In genomic region chr10:80909254-80909653, GRCh38 we compare ENCODE assay signal across 24 cellular contexts.
"Had no signal": no experiment of that assay in that cellular context is flagged by ENCODE, and none has a peak within 500 bp of the region (broad histone marks: within the 10 kb centered on the region; RNA-seq: fewer than 3 reads in every experiment).

No MANE protein-coding gene starts in this region.

- H3K36me3 Mint-ChIP-seq: activated naive CD8-positive, alpha-beta T cell; naive thymus-derived CD8-positive, alpha-beta T cell; stimulated activated memory B cell treated with anti-CD40 and anti-IgM and Interleukin-4, amounts not matched to agents 10 μg/mL and 1 μg/mL and 100 μg/mL, for 72 hours had no signal

- H3K4me1 ChIP-seq: thyroid gland, upper lobe of right lung had no signal

- H3K27ac Mint-ChIP-seq: activated CD4-positive, alpha-beta memory T cell treated with anti-CD3 and anti-CD28 coated beads, Interleukin-2, amount 10 ng/mL, durations not matched to agents 7 days and 5 days; activated CD4-positive, alpha-beta T cell treated with anti-CD3 and anti-CD28 coated beads, Interleukin-2, amount 10 ng/mL, durations not matched to agents 7 days and 5 days; activated naive CD8-positive, alpha-beta T cell; activated T-helper 17 cell treated with anti-CD3 and anti-CD28 coated beads, Interleukin-2, amount 50 U/mL, for 72 hours; naive thymus-derived CD8-positive, alpha-beta T cell; stimulated activated memory B cell treated with anti-CD40 and anti-IgM and Interleukin-4, amounts not matched to agents 10 μg/mL and 1 μg/mL and 100 μg/mL, for 72 hours; T-helper 17 cell had no signal

- H3K4me3 Mint-ChIP-seq: activated CD4-positive, alpha-beta memory T cell treated with anti-CD3 and anti-CD28 coated beads, Interleukin-2, amount 10 ng/mL, durations not matched to agents 7 days and 5 days; activated CD4-positive, alpha-beta T cell treated with anti-CD3 and anti-CD28 coated beads, Interleukin-2, amount 10 ng/mL, durations not matched to agents 7 days and 5 days; activated naive CD8-positive, alpha-beta T cell; activated T-cell treated with anti-CD3 and anti-CD28 coated beads, Interleukin-2, amount 50 U/mL, for 4 hours; activated T-helper 17 cell treated with anti-CD3 and anti-CD28 coated beads, Interleukin-2, amount 50 U/mL, for 72 hours; naive thymus-derived CD8-positive, alpha-beta T cell; stimulated activated memory B cell treated with anti-CD40 and anti-IgM and Interleukin-4, amounts not matched to agents 10 μg/mL and 1 μg/mL and 100 μg/mL, for 72 hours; stimulated activated naive CD8-positive, alpha-beta T cell treated with anti-CD3 and anti-CD28 coated beads, Interleukin-15, amount 100 ng/mL, for 72 hours; T-helper 17 cell had no signal

- H3K4me3 ChIP-seq: dorsolateral prefrontal cortex, smooth muscle cell, thyroid gland, upper lobe of right lung had no signal

- ATAC-seq: activated T-cell treated with anti-CD3 and anti-CD28 coated beads, Interleukin-2, amount 50 U/mL, for 4 hours; activated T-helper 17 cell treated with anti-CD3 and anti-CD28 coated beads, Interleukin-2, amount 50 U/mL, for 72 hours; left cardiac atrium; naive thymus-derived CD8-positive, alpha-beta T cell; stimulated activated memory B cell treated with anti-CD40 and anti-IgM and Interleukin-4, amounts not matched to agents 10 μg/mL and 1 μg/mL and 100 μg/mL, for 72 hours; stimulated activated naive CD8-positive, alpha-beta T cell treated with anti-CD3 and anti-CD28 coated beads, Interleukin-15, amount 100 ng/mL, for 72 hours; T-helper 17 cell; upper lobe of right lung had no signal

- H3K4me2 ChIP-seq: smooth muscle cell had no signal

- H3K36me3 ChIP-seq: neutrophil, thyroid gland, upper lobe of right lung had no signal

- H3K4me1 Mint-ChIP-seq: activated CD4-positive, alpha-beta memory T cell treated with anti-CD3 and anti-CD28 coated beads, Interleukin-2, amount 10 ng/mL, durations not matched to agents 7 days and 5 days; activated CD4-positive, alpha-beta T cell treated with anti-CD3 and anti-CD28 coated beads, Interleukin-2, amount 10 ng/mL, durations not matched to agents 7 days and 5 days; activated T-helper 17 cell treated with anti-CD3 and anti-CD28 coated beads, Interleukin-2, amount 50 U/mL, for 72 hours; naive thymus-derived CD8-positive, alpha-beta T cell; stimulated activated memory B cell treated with anti-CD40 and anti-IgM and Interleukin-4, amounts not matched to agents 10 μg/mL and 1 μg/mL and 100 μg/mL, for 72 hours; stimulated activated naive CD8-positive, alpha-beta T cell treated with anti-CD3 and anti-CD28 coated beads, Interleukin-15, amount 100 ng/mL, for 72 hours; T-helper 17 cell had no signal

- H3K27ac ChIP-seq: dorsolateral prefrontal cortex, neutrophil, thyroid gland, upper lobe of right lung had no signal

- H3K9me3 ChIP-seq: neutrophil, thyroid gland, upper lobe of right lung had no signal

- DNase-seq: activated CD4-positive, alpha-beta memory T cell treated with anti-CD3 and anti-CD28 coated beads, Interleukin-2, amount 10 ng/mL, durations not matched to agents 7 days and 5 days; activated CD4-positive, alpha-beta T cell treated with anti-CD3 and anti-CD28 coated beads for 1 hour; activated CD4-positive, alpha-beta T cell treated with anti-CD3 and anti-CD28 coated beads, Interleukin-2, amount 10 ng/mL, durations not matched to agents 7 days and 5 days; activated T-cell treated with anti-CD3 and anti-CD28 coated beads, Interleukin-2, amount 50 U/mL, for 4 hours; anterior cingulate cortex; dorsolateral prefrontal cortex; effector memory CD4-positive, alpha-beta T cell; left cardiac atrium; naive thymus-derived CD8-positive, alpha-beta T cell; retina; stimulated activated CD4-positive, alpha-beta T cell treated with anti-CD3 and anti-CD28 coated beads, Interleukin-1b, Interleukin-23, amount 100 ng/mL, for 48 hours; stimulated activated CD4-positive, alpha-beta T cell treated with anti-CD3 and anti-CD28 coated beads, Interleukin-4, amount 100 ng/mL, for 4 hours; stimulated activated CD8-positive, alpha-beta memory T cell treated with anti-CD3 and anti-CD28 coated beads, Interleukin-4, amount 100 ng/mL, for 48 hours; stimulated activated naive CD8-positive, alpha-beta T cell treated with anti-CD3 and anti-CD28 coated beads, Interleukin-15, amount 100 ng/mL, for 72 hours; substantia nigra; T-helper 17 cell; T1000; thyroid gland; upper lobe of right lung had no signal

- H3K9me3 Mint-ChIP-seq: activated CD4-positive, alpha-beta memory T cell treated with anti-CD3 and anti-CD28 coated beads, Interleukin-2, amount 10 ng/mL, durations not matched to agents 7 days and 5 days; activated CD4-positive, alpha-beta T cell treated with anti-CD3 and anti-CD28 coated beads, Interleukin-2, amount 10 ng/mL, durations not matched to agents 7 days and 5 days; activated T-cell treated with anti-CD3 and anti-CD28 coated beads, Interleukin-2, amount 50 U/mL, for 4 hours; activated T-helper 17 cell treated with anti-CD3 and anti-CD28 coated beads, Interleukin-2, amount 50 U/mL, for 72 hours; naive thymus-derived CD8-positive, alpha-beta T cell; stimulated activated naive CD8-positive, alpha-beta T cell treated with anti-CD3 and anti-CD28 coated beads, Interleukin-15, amount 100 ng/mL, for 72 hours had no signal

- H3K27me3 ChIP-seq: neutrophil, thyroid gland, upper lobe of right lung had no signal
